ENCODE assay signal across 8 cellular contexts in the genomic region with DNA sequence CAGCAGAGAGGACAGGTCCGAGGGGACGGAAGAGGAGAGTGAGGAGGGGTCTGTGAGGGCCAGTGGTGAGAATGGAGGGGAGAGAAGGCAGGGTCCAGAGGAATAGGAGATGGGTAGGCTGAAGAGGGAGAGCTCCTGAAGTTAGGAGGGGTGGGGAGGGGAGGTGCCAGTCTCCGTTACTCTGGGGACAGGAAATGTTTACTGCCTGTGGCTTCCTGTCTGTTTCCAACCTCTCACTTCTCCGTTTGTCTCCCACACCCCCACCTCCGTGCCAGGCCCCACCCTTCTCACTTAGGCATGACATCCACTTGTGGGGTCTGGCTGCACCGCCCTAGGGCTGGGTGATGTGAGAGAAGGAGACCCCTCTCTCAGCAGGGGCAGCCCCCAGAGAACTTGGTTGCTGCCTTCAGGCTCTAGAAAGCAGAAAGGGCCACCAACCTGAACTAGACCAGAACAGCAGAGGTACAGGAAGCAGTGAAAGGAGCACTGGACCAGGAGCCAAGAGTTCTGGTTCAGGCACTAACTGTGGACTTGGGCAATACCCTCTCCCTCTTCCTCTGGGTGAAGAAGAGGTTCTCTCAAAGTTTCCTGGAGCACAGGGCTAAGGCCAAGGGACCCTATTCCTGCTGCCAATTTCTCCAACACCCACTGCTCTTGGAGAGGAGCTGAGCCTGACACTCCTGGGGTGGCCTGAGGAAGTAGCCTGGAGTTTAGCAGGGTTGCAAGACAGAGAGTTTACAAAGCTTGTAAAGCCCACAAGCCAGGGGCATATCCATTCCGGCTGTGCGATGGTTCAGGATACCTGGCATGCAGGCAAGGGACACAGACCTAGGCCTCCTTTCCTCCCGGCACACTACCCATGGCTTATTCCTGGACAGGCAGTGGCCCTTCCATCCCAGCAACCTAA. TPM values are rescaled to one million over a fixed set of nuclear protein-coding genes. Genes with fewer than 3 reads are reported as not detected.
A peak's percentile ranks its signal among the peaks of the same experiment; 100 is the strongest.
DNase-seq lines count a peak whose midpoint lies in the region; ATAC-seq lines count a peak whose summit lies in the region.

No MANE protein-coding gene starts in this region.

- H3K9ac ChIP-seq in GM23248 (peak overlapping the region; percentile 86), mesendoderm (ENCODE audit: low read length) (peak overlapping the region; percentile 58)

- H2AFZ ChIP-seq in GM23248, result no peak overlapping the region

- H2AK5ac ChIP-seq in mesendoderm (ENCODE audit: low read length), result peak overlapping the region; percentile 67

- H2BK120ac ChIP-seq in mesendoderm (ENCODE audit: low read depth, low read length), result no peak overlapping the region

- no peaks in the 10 kb centered on the region for H3K27me3 ChIP-seq in GM23248 (replicated peaks; ENCODE audit: insufficient read depth)
- H3K27me3 ChIP-seq in mesendoderm (ENCODE audit: insufficient read depth, low read length, poor library complexity), result no peaks in the 10 kb centered on the region

- H3F3A ChIP-seq in GM23248 (ENCODE audit: insufficient read depth), result peaks cover 69% of the 10 kb centered on the region

- H3K27ac ChIP-seq in GM23248 (peak overlapping the region; percentile 98), adipose tissue (ENCODE audit: low read depth, low read length) (peak overlapping the region; percentile 31), mesendoderm (ENCODE audit: low read depth, low read length) (no peak overlapping the region)

- peak overlapping the region; percentile 75 to 81 (median 76) for H3K4me3 Mint-ChIP-seq in T-cell

- 26 to 35% methylated on average over 9 of the region's 9 CpGs for WGBS in GM23248 (ENCODE audit: low coverage in 1 of 2, low lambda C conversion rate in 2 of 2, missing lambda C conversion rate in 2 of 2), 2 experiments
- 30 to 75% (median 37%) methylated on average over 9 of the region's 9 CpGs for WGBS in adipose tissue, 3 donors
- no CpG with 5 or more reads among the region's 9 CpGs for WGBS in mesendoderm (ENCODE audit: extremely low coverage, insufficient coverage, low lambda C conversion rate)

- in situ Hi-C loops in GM23248 (cut with MboI), result no loop called here

- no peak overlapping the region for H4K8ac ChIP-seq in mesendoderm (ENCODE audit: low read depth, low read length)

- H3K4me2 ChIP-seq in GM23248 (ENCODE audit: unreplicated experiment) (peak overlapping the region; percentile 90), mesendoderm (ENCODE audit: low read length) (peak overlapping the region; percentile 29)

- peak overlapping the region; percentile 86 for H2BK5ac ChIP-seq in mesendoderm (ENCODE audit: low read length)

- H3K27ac Mint-ChIP-seq in T-cell, result peak overlapping the region; percentile 96 to 97

- no peaks in the 10 kb centered on the region for H3K9me3 ChIP-seq in GM23248 (ENCODE audit: low read depth)

- CTCF ChIA-PET in T-cell (lab: Charles Lee), result interaction anchor here (0.6 to 5.3 kb wide), 10 partner anchors 10 to 1725 kb away, joined by 3 to 41 read pairs (median 5); partner anchors contain the start of genes CBX5 (in 1 of the 2), COPZ1 (in 1 of the 2) and HNRNPA1 (in 1 of the 2)

- H3K79me2 ChIP-seq in GM23248 (ENCODE audit: insufficient read depth) (peaks cover 94% of the 10 kb centered on the region), mesendoderm (ENCODE audit: control insufficient read depth, insufficient read depth, low read length) (peaks cover 69% of the 10 kb centered on the region)

- H3K4me1 Mint-ChIP-seq in T-cell, result peaks cover 74 to 83% (median 78%) of the 10 kb centered on the region in 3 donors

- H3K27me3 Mint-ChIP-seq in T-cell, result no peaks in the 10 kb centered on the region

- peak; percentile 84 to 90 (median 87) for ATAC-seq in T-cell (replicated peaks in 1 of 4)
- no peak for ATAC-seq in GM19328 (IDR thresholded peaks at IDR 0.05; ENCODE audit: unreplicated experiment)

- no peaks in the 10 kb centered on the region for H3K9me3 Mint-ChIP-seq in T-cell

- H3K79me1 ChIP-seq in mesendoderm (ENCODE audit: low read length), result peaks cover 42% of the 10 kb centered on the region

- H3K36me3 ChIP-seq in GM23248 (ENCODE audit: low read depth) (peaks cover 12% of the 10 kb centered on the region; the same call in 1 of the 2 replicates), mesendoderm (ENCODE audit: control insufficient read depth, insufficient read depth, low read length) (peaks cover 8% of the 10 kb centered on the region)

- peak overlapping the region; percentile 96 for H3K23ac ChIP-seq in mesendoderm (ENCODE audit: low read length)

- H4K20me1 ChIP-seq in GM23248 (ENCODE audit: insufficient read depth), result peaks cover 8% of the 10 kb centered on the region; the same call in 1 of the 2 replicates

- DNase-seq in GM23248 (peak; percentile 69), T-cell (peak; percentile 66 to 89 (median 83)), mesendoderm (peak; percentile 85), epidermal melanocyte (ENCODE audit: insufficient read length, low spot score) (no peak), NCI-H146 (lab: John Stamatoyannopoulos, UW) (no peak)
- DNase-seq in stimulated activated naive CD4-positive, alpha-beta T cell treated with Interleukin-2 at 50 U/mL for 16 hours (lab: John Stamatoyannopoulos, UW), result peak; percentile 63

- H3K4ac ChIP-seq in mesendoderm (ENCODE audit: low read depth, low read length), result no peak overlapping the region

- H3K18ac ChIP-seq in mesendoderm (ENCODE audit: low read length), result no peak overlapping the region

- H3K4me3 ChIP-seq in GM23248, result peak overlapping the region; percentile 57
- H3K4me3 ChIP-seq in mesendoderm (ENCODE audit: low read length), result no peak overlapping the region

- peak overlapping the region; percentile 86 for H3K56ac ChIP-seq in mesendoderm (ENCODE audit: low read length)

- H3K9me2 ChIP-seq in GM23248 (ENCODE audit: insufficient read depth), result no peaks in the 10 kb centered on the region

- no peak overlapping the region for H4K5ac ChIP-seq in mesendoderm (ENCODE audit: low read length)

- H3K4me1 ChIP-seq in GM23248 (ENCODE audit: insufficient read depth) (peaks cover 66% of the 10 kb centered on the region), mesendoderm (ENCODE audit: control insufficient read depth, low read depth, low read length) (peaks cover 29% of the 10 kb centered on the region)

- peaks cover 14% of the 10 kb centered on the region for H3K36me3 Mint-ChIP-seq in T-cell

- POLR2A ChIA-PET in T-cell (lab: Charles Lee), result interaction anchor here (0.5 to 0.9 kb wide), 9 partner anchors 9 to 786 kb away, joined by 3 to 5 read pairs (median 3); no protein-coding TSS in a partner anchor

- H2BK15ac ChIP-seq in mesendoderm (replicated peaks; ENCODE audit: low read depth), result no peak overlapping the region

RNA-seq across cellular contexts. Expression of gene ITGA5, which starts 5.5 kb away (rescaled TPM):
- 496 and 541 TPM in 2 replicates for total RNA-seq in GM23248 (2014; rRNA removed; shearing (Covaris generic))
- polyA plus RNA-seq in GM23248 (2016; fragmentation: Nextera tagmentation; extraction: Ambion mirVana), result 402 and 416 TPM in 2 replicates
- total RNA-seq in T-cell, result 100 to 1,000 TPM in 3 of 5 donors, 10 to 100 TPM in 2; 58.6 to 183 (median 169) TPM
- 10 to 100 TPM; 17.6 to 79.0 (median 61.3) TPM for polyA plus RNA-seq in adipose tissue
- polyA plus RNA-seq in mesendoderm (2013, experiment 1 of 2), result 39.8 TPM
- 35.6 TPM for polyA plus RNA-seq in mesendoderm (2013, experiment 2 of 2)

RNA-seq across cellular contexts. Expression of gene ZNF385A, which starts 29.0 kb away (rescaled TPM):
- 1.6 and 1.8 TPM in 2 replicates for total RNA-seq in GM23248 (2014; rRNA removed; shearing (Covaris generic))
- 2.9 and 3.1 TPM in 2 replicates for polyA plus RNA-seq in GM23248 (2016; fragmentation: Nextera tagmentation; extraction: Ambion mirVana)
- total RNA-seq in T-cell, result 1 to 10 TPM in 4 of 5 donors, under 1 TPM in 1; 0.90 to 2.7 (median 1.2) TPM
- polyA plus RNA-seq in adipose tissue, result 10 to 100 TPM in 2 of 3 donors, 1 to 10 TPM in 1; 2.3 to 23.8 (median 19.0) TPM
- 6.6 TPM for polyA plus RNA-seq in mesendoderm (2013, experiment 1 of 2)
- 6.0 TPM for polyA plus RNA-seq in mesendoderm (2013, experiment 2 of 2)

RNA-seq across cellular contexts. Expression of gene GPR84, which starts 49.3 kb away (rescaled TPM):
- total RNA-seq in GM23248 (2014; rRNA removed; shearing (Covaris generic)), result not detected in 2 replicates
- polyA plus RNA-seq in GM23248 (2016; fragmentation: Nextera tagmentation; extraction: Ambion mirVana) (not detected in 2 replicates), adipose tissue (1 to 10 TPM in 2 of 3 donors, under 1 TPM in 1; 0.24 to 3.5 (median 1.0) TPM)
- total RNA-seq in T-cell, result not detected
- not detected for polyA plus RNA-seq in mesendoderm (2013, experiment 1 of 2)
- polyA plus RNA-seq in mesendoderm (2013, experiment 2 of 2), result not detected

RNA-seq across cellular contexts. Expression of gene GTSF1, which starts 59.9 kb away (rescaled TPM):
- total RNA-seq in GM23248 (2014; rRNA removed; shearing (Covaris generic)), result not detected in 2 replicates
- polyA plus RNA-seq in GM23248 (2016; fragmentation: Nextera tagmentation; extraction: Ambion mirVana) (0.29 TPM in 1 of 2 replicates, not detected in the other), adipose tissue (1 to 10 TPM in 1 of 3 donors, under 1 TPM in 2; 0.16 to 2.0 (median 0.46) TPM)
- 1 to 10 TPM; 2.5 to 7.3 (median 3.7) TPM for total RNA-seq in T-cell
- polyA plus RNA-seq in mesendoderm (2013, experiment 1 of 2), result 2.7 TPM
- polyA plus RNA-seq in mesendoderm (2013, experiment 2 of 2), result 2.8 TPM

Comparison
In these comparisons a context has a peak if more than half of its experiments do, and no peak if none do; other contexts are left out.
1. DNase-seq: peak in GM23248 (single experiment), T-cell (34 of 34), mesendoderm (single experiment) and stimulated activated naive CD4-positive, alpha-beta T cell treated with Interleukin-2 at 50 U/mL for 16 hours (single experiment); none in epidermal melanocyte (single experiment) and NCI-H146 (single experiment).